ENCODE assay signal across 26 cellular contexts in the genomic region with DNA sequence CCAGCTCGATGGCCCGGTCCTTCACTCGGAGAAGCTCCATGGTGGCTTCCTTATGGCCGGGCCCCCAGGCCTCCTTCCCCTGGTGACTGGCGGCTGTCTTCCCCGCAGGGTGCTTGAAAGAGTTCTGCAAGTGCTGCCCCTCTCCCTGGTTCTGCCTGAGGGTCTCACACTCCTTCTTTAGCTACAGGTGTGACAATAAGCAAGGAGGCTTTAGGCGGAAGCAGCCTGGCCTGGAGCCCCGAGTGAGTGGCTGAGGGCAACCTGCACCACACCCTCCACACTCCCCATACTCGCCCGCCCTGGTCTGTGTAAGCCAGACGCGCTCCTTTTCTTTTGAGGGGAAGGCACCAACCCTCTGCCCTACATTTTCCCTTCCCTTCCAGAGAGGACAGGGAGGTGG.
DNase-seq lines count a peak whose midpoint lies in the region; ATAC-seq and FAIRE-seq lines count a peak whose summit lies in the region.
"Had no signal": no experiment of that assay in that cellular context is flagged by ENCODE, and none has a peak within 500 bp of the region (broad histone marks: within the 10 kb centered on the region; RNA-seq: fewer than 3 reads in every experiment).

No MANE protein-coding gene starts in this region.

- no peaks in the 10 kb centered on the region for H3K27me3 Mint-ChIP-seq in CD4-positive, CD25-positive, alpha-beta regulatory T cell
- no peaks in the 10 kb centered on the region for H3K27me3 Mint-ChIP-seq in CD4-positive, alpha-beta memory T cell
- H3K27me3 Mint-ChIP-seq in activated T-helper 17 cell treated with anti-CD3 and anti-CD28 coated beads, Interleukin-2, amount 50 U/mL, for 72 hours = no peaks in the 10 kb centered on the region
- no peaks in the 10 kb centered on the region for H3K27me3 Mint-ChIP-seq in memory B cell
- H3K27me3 Mint-ChIP-seq: activated naive CD8-positive, alpha-beta T cell treated with anti-CD3 and anti-CD28 coated beads, Interleukin-2, amount 10 ng/mL, durations not matched to agents 7 days and 5 days; naive B cell; T-helper 17 cell had no signal

- H3K4me1 Mint-ChIP-seq in CD4-positive, CD25-positive, alpha-beta regulatory T cell = peaks cover 22 to 56% (median 38%) of the 10 kb centered on the region in 4 donors
- peaks cover 27 to 56% (median 38%) of the 10 kb centered on the region in 4 donors for H3K4me1 Mint-ChIP-seq in CD4-positive, alpha-beta memory T cell
- peaks cover 25% of the 10 kb centered on the region for H3K4me1 Mint-ChIP-seq in activated T-helper 17 cell treated with anti-CD3 and anti-CD28 coated beads, Interleukin-2, amount 50 U/mL, for 72 hours
- H3K4me1 Mint-ChIP-seq in memory B cell = peaks cover 18% of the 10 kb centered on the region
- H3K4me1 Mint-ChIP-seq: mesothelial cell of epicardium had no signal

- peaks cover 44% of the 10 kb centered on the region for H3K4me1 ChIP-seq in CD4-positive, CD25-positive, alpha-beta regulatory T cell (ENCODE audit: control insufficient read depth, insufficient read depth, low read length, poor library complexity, severe bottlenecking)
- H3K4me1 ChIP-seq in CD4-positive, alpha-beta memory T cell (ENCODE audit: insufficient read depth, low read length) = peaks cover 39% of the 10 kb centered on the region

- H3K4me3 Mint-ChIP-seq in CD4-positive, CD25-positive, alpha-beta regulatory T cell = peak overlapping the region in 3 of 4 donors; percentile 16 to 64 (median 28)
- no peak overlapping the region for H3K4me3 Mint-ChIP-seq in CD4-positive, alpha-beta memory T cell
- H3K4me3 Mint-ChIP-seq in activated T-helper 17 cell treated with anti-CD3 and anti-CD28 coated beads, Interleukin-2, amount 50 U/mL, for 72 hours = no peak overlapping the region
- no peak overlapping the region for H3K4me3 Mint-ChIP-seq in memory B cell
- H3K4me3 Mint-ChIP-seq: activated naive CD8-positive, alpha-beta T cell treated with anti-CD3 and anti-CD28 coated beads, Interleukin-2, amount 10 ng/mL, durations not matched to agents 7 days and 5 days; mesothelial cell of epicardium; naive B cell; T-helper 17 cell had no signal

- CTCF ChIA-PET in CD4-positive, alpha-beta memory T cell (lab: Charles Lee; ENCODE audit: partially characterized antibody) = interaction anchor here (1.5 to 26.1 kb wide), 2 partner anchors 16 to 113 kb away, joined by 5 to 522 read pairs; a partner anchor contains a TSS

- H3K4me3 ChIP-seq in CD4-positive, CD25-positive, alpha-beta regulatory T cell (ENCODE audit: low read depth, low read length) = no peak overlapping the region
- H3K4me3 ChIP-seq in CD4-positive, alpha-beta memory T cell (ENCODE audit: low read length in 2 of 2) = no peak overlapping the region
- H3K4me3 ChIP-seq: BLaER1 treated with 17β-estradiol and CSF1 and Interleukin-3, amounts not matched to agents 10 nM and 100 nM; cardiac muscle cell; coronary artery; PC-9 had no signal

- no peaks in the 10 kb centered on the region for H3K9me3 Mint-ChIP-seq in CD4-positive, CD25-positive, alpha-beta regulatory T cell
- peaks cover 0 to 3% (median 0%) of the 10 kb centered on the region in 8 donors for H3K9me3 Mint-ChIP-seq in CD4-positive, alpha-beta memory T cell
- no peaks in the 10 kb centered on the region for H3K9me3 Mint-ChIP-seq in activated T-helper 17 cell treated with anti-CD3 and anti-CD28 coated beads, Interleukin-2, amount 50 U/mL, for 72 hours
- H3K9me3 Mint-ChIP-seq in memory B cell = no peaks in the 10 kb centered on the region
- H3K9me3 Mint-ChIP-seq: activated naive CD8-positive, alpha-beta T cell treated with anti-CD3 and anti-CD28 coated beads, Interleukin-2, amount 10 ng/mL, durations not matched to agents 7 days and 5 days; mesothelial cell of epicardium; naive B cell had no signal

- POLR2A ChIA-PET in CD4-positive, alpha-beta memory T cell (lab: Charles Lee; ENCODE audit: partially characterized antibody) = no interaction called here

- FAIRE-seq in GM19239 (lab: Jason Lieb, UNC) = no peak
- FAIRE-seq: astrocyte had no signal

- H3K36me3 ChIP-seq in CD4-positive, CD25-positive, alpha-beta regulatory T cell (ENCODE audit: control insufficient read depth, insufficient read depth, low read length) = peaks cover 91% of the 10 kb centered on the region
- peaks cover 80% of the 10 kb centered on the region for H3K36me3 ChIP-seq in CD4-positive, alpha-beta memory T cell (ENCODE audit: insufficient read depth, low read length)
- H3K36me3 ChIP-seq: cardiac muscle cell had no signal

- no peaks in the 10 kb centered on the region for H3K9me3 ChIP-seq in CD4-positive, CD25-positive, alpha-beta regulatory T cell (ENCODE audit: control insufficient read depth in 2 of 2, low read length in 2 of 2)
- H3K9me3 ChIP-seq in CD4-positive, alpha-beta memory T cell (ENCODE audit: control insufficient read depth in 1 of 2, low read length in 2 of 2) = no peaks in the 10 kb centered on the region
- H3K9me3 ChIP-seq: BLaER1 treated with 17β-estradiol and CSF1 and Interleukin-3, amounts not matched to agents 10 nM and 100 nM; SK-N-SH had no signal

- no peak for ATAC-seq in CD4-positive, CD25-positive, alpha-beta regulatory T cell (ENCODE audit: low read depth in 2 of 2)
- no peak for ATAC-seq in activated T-helper 17 cell treated with anti-CD3 and anti-CD28 coated beads, Interleukin-2, amount 50 U/mL, for 72 hours (replicated peaks)
- no peak for ATAC-seq in memory B cell (ENCODE audit: low read depth)
- no peak for ATAC-seq in HG03196 (IDR thresholded peaks at IDR 0.05; ENCODE audit: unreplicated experiment)
- ATAC-seq: T-helper 17 cell had no signal

- H3K27me3 ChIP-seq in CD4-positive, CD25-positive, alpha-beta regulatory T cell (ENCODE audit: control insufficient read depth, insufficient read depth, low read length) = no peaks in the 10 kb centered on the region
- H3K27me3 ChIP-seq in CD4-positive, alpha-beta memory T cell (ENCODE audit: insufficient read depth, low read length) = no peaks in the 10 kb centered on the region
- H3K27me3 ChIP-seq: BLaER1 treated with 17β-estradiol and CSF1 and Interleukin-3, amounts not matched to agents 10 nM and 100 nM had no signal

- H3K27ac ChIP-seq in CD4-positive, CD25-positive, alpha-beta regulatory T cell (ENCODE audit: insufficient read depth, low read length, poor library complexity, severe bottlenecking) = no peak overlapping the region
- no peak overlapping the region for H3K27ac ChIP-seq in CD4-positive, alpha-beta memory T cell (ENCODE audit: low read depth, low read length)
- H3K27ac ChIP-seq: BLaER1 treated with 17β-estradiol and CSF1 and Interleukin-3, amounts not matched to agents 10 nM and 100 nM; cardiac muscle cell; coronary artery; PC-9 had no signal

- DNase-seq in CD4-positive, CD25-positive, alpha-beta regulatory T cell = no peak
- DNase-seq in CD4-positive, alpha-beta memory T cell = no peak
- DNase-seq in memory B cell (ENCODE audit: low spot score in 2 of 2) (no peak), activated gamma-delta T cell treated with Interleukin-2 at 50 U/mL for 16 hours (no peak), GM19239 (ENCODE audit: insufficient read length, low spot score) (no peak), SW480 (ENCODE audit: low spot score) (no peak)
- DNase-seq: activated naive CD8-positive, alpha-beta T cell treated with anti-CD3 and anti-CD28 coated beads, Interleukin-2, amount 10 ng/mL, durations not matched to agents 7 days and 5 days; activated T-cell treated with anti-CD3 and anti-CD28 coated beads, Interleukin-2, amount 50 U/mL, for 1 hour; effector memory CD4-positive, alpha-beta T cell; IMR-90; islet precursor cell; naive B cell; NCI-H1417 treated with DMSO at 0.1 percent for 48 hours; NCI-H2081; NCI-H2227 treated with DMSO at 0.1 percent for 48 hours; PC-9; SK-N-SH; stimulated activated naive CD4-positive, alpha-beta T cell; T-helper 17 cell had no signal

- intact Hi-C loops in CD4-positive, alpha-beta memory T cell (cut with micrococcal nuclease) = no loop called here

- peaks cover 61% of the 10 kb centered on the region for H3K36me3 Mint-ChIP-seq in CD4-positive, CD25-positive, alpha-beta regulatory T cell
- H3K36me3 Mint-ChIP-seq in CD4-positive, alpha-beta memory T cell = peaks cover 70 to 87% of the 10 kb centered on the region in 2 donors
- H3K36me3 Mint-ChIP-seq in activated T-helper 17 cell treated with anti-CD3 and anti-CD28 coated beads, Interleukin-2, amount 50 U/mL, for 72 hours (ENCODE audit: low read depth) = peaks cover 100% of the 10 kb centered on the region
- peaks cover 24% of the 10 kb centered on the region for H3K36me3 Mint-ChIP-seq in memory B cell

- H3K27ac Mint-ChIP-seq in CD4-positive, CD25-positive, alpha-beta regulatory T cell = peak overlapping the region in 2 of 3 donors; percentile 62 to 83
- H3K27ac Mint-ChIP-seq in CD4-positive, alpha-beta memory T cell = peak overlapping the region in 4 of 7 donors; percentile 30 to 91 (median 74)
- H3K27ac Mint-ChIP-seq in activated T-helper 17 cell treated with anti-CD3 and anti-CD28 coated beads, Interleukin-2, amount 50 U/mL, for 72 hours = peak overlapping the region; percentile 25
- peak overlapping the region; percentile 31 for H3K27ac Mint-ChIP-seq in memory B cell
- H3K27ac Mint-ChIP-seq: activated naive CD8-positive, alpha-beta T cell treated with anti-CD3 and anti-CD28 coated beads, Interleukin-2, amount 10 ng/mL, durations not matched to agents 7 days and 5 days; mesothelial cell of epicardium had no signal

Comparison
In these comparisons a context has a peak if more than half of its experiments do, and no peak if none do; other contexts are left out.
1. H3K4me3 Mint-ChIP-seq: peak in CD4-positive, CD25-positive, alpha-beta regulatory T cell (3 of 4); none in CD4-positive, alpha-beta memory T cell (0 of 8), activated T-helper 17 cell treated with anti-CD3 and anti-CD28 coated beads, Interleukin-2, amount 50 U/mL, for 72 hours (single experiment) and memory B cell (single experiment).
2. Peak in every context shown above with its lines, with median percentiles within 50 percentile points of each other: H3K27ac Mint-ChIP-seq.